In genomic region chr16:30655815-30656347, GRCh38 we compare ENCODE assay signal across 12 cellular contexts. TPM values are rescaled to one million over a fixed set of nuclear protein-coding genes. Genes with fewer than 3 reads are reported as not detected.
DNase-seq lines count a peak whose midpoint lies in the region; ATAC-seq, FAIRE-seq and TF ChIP-seq lines count a peak whose summit lies in the region.
"Had no signal": no experiment of that assay in that cellular context is flagged by ENCODE, and none has a peak within 500 bp of the region (broad histone marks: within the 10 kb centered on the region; RNA-seq: fewer than 3 reads in every experiment).

No MANE protein-coding gene starts in this region.

- dilution Hi-C loops in endothelial cell of umbilical vein (cut with MboI; ENCODE audit: extremely low pct_ligation_motif_present, low sequenced_read_pairs): no loop called here

- TF ChIP-seq CTCF in left ventricle myocardium inferior (IDR thresholded peaks at IDR 0.05; ENCODE audit: borderline replicate concordance): no peak
- no peak for TF ChIP-seq CTCF in right atrium auricular region (IDR thresholded peaks at IDR 0.05)
- no peak for TF ChIP-seq CTCF in endothelial cell of umbilical vein (IDR thresholded peaks at IDR 0.05; ENCODE audit: extremely low read depth in 1 of 2, insufficient read depth in 1 of 2, low read depth in 1 of 2, low read length in 2 of 2)

- H3K4me1 ChIP-seq in left ventricle myocardium inferior (peaks cover 53% of the 10 kb centered on the region), right atrium auricular region (peaks cover 0 to 38% of the 10 kb centered on the region in 2 donors), endothelial cell of umbilical vein (ENCODE audit: control insufficient read depth, extremely low read depth, insufficient read depth, low read length) (peaks cover 17% of the 10 kb centered on the region)

- H3K36me3 ChIP-seq in left ventricle myocardium inferior (peaks cover 50% of the 10 kb centered on the region), right atrium auricular region (peaks cover 43% of the 10 kb centered on the region), endothelial cell of umbilical vein (ENCODE audit: control insufficient read depth in 2 of 2, extremely low read depth in 1 of 2, insufficient read depth in 2 of 2, low read length in 2 of 2) (peaks cover 5 to 26% of the 10 kb centered on the region in 2 experiments)

- intact Hi-C loops in left ventricle myocardium inferior (cut with micrococcal nuclease): no loop called here
- intact Hi-C loops in endothelial cell of umbilical vein (cut with micrococcal nuclease): loop anchor here (5.0 to 10.0 kb wide), 2 partner anchors 129 to 561 kb away; partner anchors contain the start of genes TBX6, YPEL3 and ZNF768

- no peak overlapping the region for H3K4me2 ChIP-seq in endothelial cell of umbilical vein (ENCODE audit: insufficient read depth, low read length)
- H3K4me2 ChIP-seq: smooth muscle cell had no signal

- no peaks in the 10 kb centered on the region for H3K9me1 ChIP-seq in endothelial cell of umbilical vein (replicated peaks; ENCODE audit: control insufficient read depth, extremely low read depth, insufficient read depth, low read length)

- CTCF ChIA-PET in endothelial cell of umbilical vein (lab: Charles Lee): no interaction called here

- no peak for FAIRE-seq in endothelial cell of umbilical vein (lab: Jason Lieb, UNC)

- no peak overlapping the region for H3K9ac ChIP-seq in endothelial cell of umbilical vein (replicated peaks; ENCODE audit: extremely low read depth, insufficient read depth, low read length)

- peaks cover 20% of the 10 kb centered on the region for H3K79me2 ChIP-seq in endothelial cell of umbilical vein (ENCODE audit: control insufficient read depth, insufficient read depth, low read length)

- POLR2A ChIA-PET in endothelial cell of umbilical vein (lab: Charles Lee): no interaction called here

- H4K20me1 ChIP-seq in endothelial cell of umbilical vein (replicated peaks; ENCODE audit: control insufficient read depth, extremely low read depth, insufficient read depth, low read length): no peaks in the 10 kb centered on the region

- H3K4me3 ChIP-seq in left ventricle myocardium inferior: no peak overlapping the region
- no peak overlapping the region for H3K4me3 ChIP-seq in right atrium auricular region
- no peak overlapping the region for H3K4me3 ChIP-seq in endothelial cell of umbilical vein (replicated peaks in 1 of 3; ENCODE audit: insufficient read depth in 1 of 3, low read depth in 1 of 3, low read length in 3 of 3)
- H3K4me3 ChIP-seq: adrenal gland, smooth muscle cell had no signal

- BruUV-seq in endothelial cell of umbilical vein (replicated peaks; lab: Mats Ljungman, UMichigan): TSS peak; percentile 0

- DNase-seq in left ventricle myocardium inferior: no peak
- no peak for DNase-seq in right atrium auricular region (ENCODE audit: low spot score)
- DNase-seq in endothelial cell of umbilical vein (ENCODE audit: low read depth, low spot score): no peak
- DNase-seq in stimulated activated CD4-positive, alpha-beta T cell treated with anti-CD3 and anti-CD28 coated beads, Interleukin-4, amount 100 ng/mL, for 1 hour: no peak
- DNase-seq in stimulated activated naive CD4-positive, alpha-beta T cell (lab: John Stamatoyannopoulos, UW): no peak
- DNase-seq: NCI-H187 treated with DMSO at 0.1 percent for 48 hours, NCI-H524, PC-3 had no signal

- ATAC-seq in HG03378 (IDR thresholded peaks at IDR 0.05; ENCODE audit: unreplicated experiment): no peak
- ATAC-seq: PC-3, SK-N-SH treated with all-trans-retinoic acid at 6 μM for 48 hours had no signal

- no peak for TF ChIP-seq POLR2A in endothelial cell of umbilical vein (IDR thresholded peaks at IDR 0.05; ENCODE audit: low read depth, low read length)

- H3K27ac ChIP-seq in left ventricle myocardium inferior (replicated peaks): peak overlapping the region; percentile 100
- H3K27ac ChIP-seq in right atrium auricular region: no peak overlapping the region
- H3K27ac ChIP-seq in endothelial cell of umbilical vein (ENCODE audit: insufficient read depth, low read depth, low read length): no peak overlapping the region

- H3K27me3 ChIP-seq in left ventricle myocardium inferior (ENCODE audit: low read depth) (no peaks in the 10 kb centered on the region), right atrium auricular region (no peaks in the 10 kb centered on the region), endothelial cell of umbilical vein (ENCODE audit: control insufficient read depth in 2 of 2, insufficient read depth in 2 of 2, low read length in 2 of 2) (no peaks in the 10 kb centered on the region)
- H3K27me3 ChIP-seq: adrenal gland had no signal

- H3K9me3 ChIP-seq in left ventricle myocardium inferior (replicated peaks) (no peaks in the 10 kb centered on the region), right atrium auricular region (no peaks in the 10 kb centered on the region), endothelial cell of umbilical vein (replicated peaks; ENCODE audit: control insufficient read depth, insufficient read depth, low read length) (no peaks in the 10 kb centered on the region)
- H3K9me3 ChIP-seq: adrenal gland had no signal

- H2AFZ ChIP-seq in endothelial cell of umbilical vein (ENCODE audit: low read depth, low read length): no peak overlapping the region

TF ChIP-seq in endothelial cell of umbilical vein, 7 proteins besides CTCF, POLR2A, EP300 and RAD21:
- TF ChIP-seq MYC (IDR thresholded peaks at IDR 0.05; ENCODE audit: low read depth, low read length) (no peak), EZH2 (IDR thresholded peaks at IDR 0.05; ENCODE audit: borderline replicate concordance, low read depth, low read length, severe bottlenecking) (no peak), FOS (IDR thresholded peaks at IDR 0.05; ENCODE audit: borderline replicate concordance, insufficient read depth, low read length) (no peak), JUN (IDR thresholded peaks at IDR 0.05; ENCODE audit: borderline replicate concordance, insufficient read depth, insufficient read length, low read depth) (no peak), MAX (IDR thresholded peaks at IDR 0.05; ENCODE audit: insufficient read depth, insufficient read length) (no peak), POLR2AphosphoS5 (IDR thresholded peaks at IDR 0.05; ENCODE audit: insufficient read depth, low read depth, low read length) (no peak), GATA2 (IDR thresholded peaks at IDR 0.05; ENCODE audit: insufficient read depth, insufficient read length, low read depth, low read length) (no peak)

RNA-seq across cellular contexts. Expression of gene FBRS, which starts 2.4 kb away (rescaled TPM):
- 27.8 TPM for total RNA-seq in left ventricle myocardium inferior
- total RNA-seq in right atrium auricular region: 10 to 100 TPM; 16.5 to 26.3 TPM
- total RNA-seq in endothelial cell of umbilical vein: 68.6 and 72.5 TPM in 2 replicates
- polyA plus RNA-seq in endothelial cell of umbilical vein: 15.5 and 16.3 TPM in 2 replicates
- polyA plus RNA-seq in endothelial cell of umbilical vein (2011; cell fraction: cytosol; rRNA removed): 10.5 and 15.8 TPM in 2 replicates
- 82.0 and 92.7 TPM in 2 replicates for polyA plus RNA-seq in endothelial cell of umbilical vein (2011; cell fraction: nucleus; rRNA removed)
- 36.2 and 41.9 TPM in 2 replicates for polyA plus RNA-seq in endothelial cell of umbilical vein (2012)
- polyA minus RNA-seq in endothelial cell of umbilical vein: 18.8 and 20.0 TPM in 2 replicates
- 9.9 TPM for polyA minus RNA-seq in endothelial cell of umbilical vein (2011; cell fraction: cytosol; rRNA and poly(A)+ RNA removed)
- polyA minus RNA-seq in endothelial cell of umbilical vein (2011; cell fraction: nucleus; rRNA and poly(A)+ RNA removed): 49.9 and 53.2 TPM in 2 replicates

RNA-seq across cellular contexts. Expression of gene PRR14, which starts 5.1 kb away (rescaled TPM):
- 15.4 TPM for total RNA-seq in left ventricle myocardium inferior
- total RNA-seq in right atrium auricular region: 10 to 100 TPM; 12.3 to 17.3 TPM
- total RNA-seq in endothelial cell of umbilical vein: 57.0 and 70.0 TPM in 2 replicates
- polyA plus RNA-seq in endothelial cell of umbilical vein: 17.0 and 20.5 TPM in 2 replicates
- polyA plus RNA-seq in endothelial cell of umbilical vein (2011; cell fraction: cytosol; rRNA removed): 12.6 and 13.2 TPM in 2 replicates
- polyA plus RNA-seq in endothelial cell of umbilical vein (2011; cell fraction: nucleus; rRNA removed): 41.9 and 49.5 TPM in 2 replicates
- 31.8 and 34.6 TPM in 2 replicates for polyA plus RNA-seq in endothelial cell of umbilical vein (2012)
- polyA minus RNA-seq in endothelial cell of umbilical vein: 5.3 and 6.1 TPM in 2 replicates
- polyA minus RNA-seq in endothelial cell of umbilical vein (2011; cell fraction: cytosol; rRNA and poly(A)+ RNA removed): 10.3 TPM
- 13.0 and 14.0 TPM in 2 replicates for polyA minus RNA-seq in endothelial cell of umbilical vein (2011; cell fraction: nucleus; rRNA and poly(A)+ RNA removed)

RNA-seq across cellular contexts. Expression of gene SRCAP, which starts 43.1 kb away (rescaled TPM):
- total RNA-seq in left ventricle myocardium inferior (42.5 TPM), right atrium auricular region (10 to 100 TPM; 22.5 to 25.0 TPM), endothelial cell of umbilical vein (67.6 and 77.7 TPM in 2 replicates)
- polyA plus RNA-seq in endothelial cell of umbilical vein: 9.7 and 11.0 TPM in 2 replicates
- 7.7 and 9.5 TPM in 2 replicates for polyA plus RNA-seq in endothelial cell of umbilical vein (2011; cell fraction: cytosol; rRNA removed)
- polyA plus RNA-seq in endothelial cell of umbilical vein (2011; cell fraction: nucleus; rRNA removed): 34.9 and 36.1 TPM in 2 replicates
- polyA plus RNA-seq in endothelial cell of umbilical vein (2012): 29.3 and 29.7 TPM in 2 replicates
- 29.7 and 34.1 TPM in 2 replicates for polyA minus RNA-seq in endothelial cell of umbilical vein
- 25.6 TPM for polyA minus RNA-seq in endothelial cell of umbilical vein (2011; cell fraction: cytosol; rRNA and poly(A)+ RNA removed)
- polyA minus RNA-seq in endothelial cell of umbilical vein (2011; cell fraction: nucleus; rRNA and poly(A)+ RNA removed): 29.2 and 36.0 TPM in 2 replicates

RNA-seq across cellular contexts. Expression of gene ZNF689, which starts 45.7 kb away (rescaled TPM):
- total RNA-seq in left ventricle myocardium inferior (5.0 TPM), right atrium auricular region (1 to 10 TPM; 6.2 to 8.3 TPM), endothelial cell of umbilical vein (6.8 and 8.4 TPM in 2 replicates)
- 7.5 and 9.2 TPM in 2 replicates for polyA plus RNA-seq in endothelial cell of umbilical vein
- 4.1 and 5.0 TPM in 2 replicates for polyA plus RNA-seq in endothelial cell of umbilical vein (2011; cell fraction: cytosol; rRNA removed)
- 4.1 and 4.7 TPM in 2 replicates for polyA plus RNA-seq in endothelial cell of umbilical vein (2011; cell fraction: nucleus; rRNA removed)
- 4.0 and 4.4 TPM in 2 replicates for polyA plus RNA-seq in endothelial cell of umbilical vein (2012)
- 6.5 and 10.9 TPM in 2 replicates for polyA minus RNA-seq in endothelial cell of umbilical vein
- polyA minus RNA-seq in endothelial cell of umbilical vein (2011; cell fraction: cytosol; rRNA and poly(A)+ RNA removed): 15.6 TPM
- polyA minus RNA-seq in endothelial cell of umbilical vein (2011; cell fraction: nucleus; rRNA and poly(A)+ RNA removed): 5.5 and 8.3 TPM in 2 replicates
